8 cellular contexts compared by ENCODE assay signal in the genomic region with DNA sequence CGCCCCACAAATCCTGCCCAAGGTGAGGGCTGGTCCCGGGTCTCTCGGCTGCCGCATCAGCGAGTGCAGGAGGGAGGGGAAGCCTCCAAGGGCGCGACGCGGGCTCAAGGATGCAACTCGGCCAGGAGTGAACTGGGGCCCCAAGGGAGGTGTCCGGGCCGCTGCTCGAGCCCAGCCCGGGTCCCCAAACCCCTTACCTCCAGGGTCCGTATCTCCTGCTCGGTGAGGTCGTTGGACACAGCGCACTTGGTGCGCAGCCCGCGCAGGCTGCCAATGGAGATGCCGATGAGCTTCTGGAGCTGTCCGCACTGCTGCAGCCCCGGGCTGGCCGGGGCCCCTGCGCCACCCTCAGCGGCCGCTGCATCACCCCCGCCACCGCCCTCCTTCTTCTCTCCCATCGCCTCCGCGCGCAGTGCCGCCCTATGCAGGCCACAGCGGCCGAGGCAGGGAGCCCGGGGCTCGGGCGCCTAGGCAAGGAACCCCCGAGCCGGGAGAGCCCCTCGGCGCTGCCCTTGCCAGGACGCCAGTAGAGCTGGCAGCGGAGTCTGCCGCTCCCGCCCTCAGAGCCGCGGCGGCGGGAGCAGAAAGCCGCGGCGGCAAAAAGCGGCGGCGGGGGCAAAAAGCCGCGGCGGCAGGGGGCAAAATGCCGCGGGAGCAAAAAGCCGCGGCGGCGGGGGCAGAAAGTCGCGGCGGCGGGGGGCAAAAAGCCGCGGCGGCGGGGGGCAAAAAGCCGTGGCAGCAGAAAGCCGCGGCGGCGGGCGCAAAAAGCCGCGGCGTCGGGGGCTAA.
A peak's percentile ranks its signal among the peaks of the same experiment; 100 is the strongest.
DNase-seq lines count a peak whose midpoint lies in the region; ATAC-seq and TF ChIP-seq lines count a peak whose summit lies in the region.
"Not testable (repeated sequence)": the region's sequence is repeated elsewhere in the genome, so short reads cannot be mapped to it uniquely, and the experiment has no call there.

No MANE protein-coding gene starts in this region.

- H3K36me3 ChIP-seq in MG63; body of pancreas (replicated peaks in 1 of 2; ENCODE audit: insufficient read depth in 1 of 2, low read depth in 2 of 2); upper lobe of right lung: not testable (repeated sequence)

- peak; percentile 86 for ATAC-seq in SK-N-SH treated with all-trans-retinoic acid at 6 μM for 48 hours
- ATAC-seq in body of pancreas: peak; percentile 35
- ATAC-seq in upper lobe of right lung: not testable (repeated sequence)

- TF ChIP-seq CTCF in body of pancreas (IDR thresholded peaks at IDR 0.05); fibroblast of pulmonary artery (IDR thresholded peaks at IDR 0.05; ENCODE audit: low read length, missing control alignments); lower leg skin (IDR thresholded peaks at IDR 0.05); upper lobe of right lung (IDR thresholded peaks at IDR 0.05): not testable (repeated sequence)

- WGBS in body of pancreas, 2 donors: 3 to 4% methylated on average over 40 to 42 of the region's 85 CpGs
- WGBS in lower leg skin, 2 donors: 1% methylated on average over 18 to 34 of the region's 85 CpGs

- TF ChIP-seq POLR2A in body of pancreas (IDR thresholded peaks at IDR 0.05); lower leg skin (IDR thresholded peaks at IDR 0.05): not testable (repeated sequence)

- H3K27me3 ChIP-seq in MG63 (peaks cover 28% of the 10 kb centered on the region), body of pancreas (peaks cover 5 to 23% of the 10 kb centered on the region in 2 donors), upper lobe of right lung (peaks cover 20% of the 10 kb centered on the region)

- intact Hi-C loops in body of pancreas (cut with DNase I); lower leg skin (cut with DNase I; ENCODE audit: low total_unique reads); upper lobe of right lung (cut with DNase I): not testable (repeated sequence)

- not testable (repeated sequence) for H3K9me3 ChIP-seq in MG63, body of pancreas, upper lobe of right lung

- DNase-seq in DMS53 (lab: John Stamatoyannopoulos, UW) (peak; percentile 51), MG63 (peak; percentile 2), lower leg skin (ENCODE audit: low spot score in 2 of 2) (peak in 1 of 2 donors; percentile 76), retina (peak; percentile 67)
- DNase-seq in body of pancreas; fibroblast of pulmonary artery (ENCODE audit: low read depth); upper lobe of right lung: not testable (repeated sequence)

- H3K4me3 ChIP-seq in MG63: peak overlapping the region; percentile 51
- peak overlapping the region in 1 of 2 donors; percentile 24 for H3K4me3 ChIP-seq in body of pancreas
- H3K4me3 ChIP-seq in fibroblast of pulmonary artery (replicated peaks; ENCODE audit: low read depth, low read length): peak overlapping the region; percentile 44
- peak overlapping the region; percentile 21 for H3K4me3 ChIP-seq in lower leg skin (ENCODE audit: low read depth, poor library complexity, severe bottlenecking)
- H3K4me3 ChIP-seq in upper lobe of right lung: peak overlapping the region; percentile 36

- H3K4me1 ChIP-seq in body of pancreas: peaks cover 15% of the 10 kb centered on the region
- H3K4me1 ChIP-seq in upper lobe of right lung: not testable (repeated sequence)

- H3K27ac ChIP-seq in body of pancreas, upper lobe of right lung: not testable (repeated sequence)
